9 cellular contexts compared by ENCODE assay signal in the genomic region with DNA sequence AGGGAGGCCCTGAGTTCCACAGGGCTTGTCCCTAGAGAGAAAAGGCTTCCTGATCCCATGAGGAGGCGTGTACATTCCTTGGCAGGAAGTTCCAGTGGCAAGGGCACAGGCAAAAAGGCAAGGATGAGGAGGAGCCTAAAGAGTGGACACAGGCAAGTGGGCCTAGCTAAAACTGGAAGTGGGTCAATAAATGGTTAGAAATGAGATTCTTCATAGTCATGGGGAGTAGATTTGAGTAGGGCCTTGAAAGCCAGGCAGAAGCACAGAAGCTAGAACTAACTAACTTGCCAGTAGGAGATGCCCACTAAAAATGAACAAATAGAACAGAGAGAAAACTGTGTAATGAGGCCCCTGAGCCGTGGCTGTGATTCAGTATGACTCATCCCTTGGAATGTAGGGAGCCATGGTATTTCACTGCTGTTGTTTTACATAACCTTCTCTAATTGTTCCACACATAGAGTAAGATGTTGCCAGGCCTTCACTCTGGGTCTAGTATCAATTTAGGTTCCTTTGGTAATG. TPM values are rescaled to one million over a fixed set of nuclear protein-coding genes. Genes with fewer than 3 reads are reported as not detected.
DNase-seq lines count a peak whose midpoint lies in the region; ATAC-seq lines count a peak whose summit lies in the region.
"Had no signal": no experiment of that assay in that cellular context is flagged by ENCODE, and none has a peak within 500 bp of the region (broad histone marks: within the 10 kb centered on the region; RNA-seq: fewer than 3 reads in every experiment).

No MANE protein-coding gene starts in this region.

- no peak for ATAC-seq in GM19463 (IDR thresholded peaks at IDR 0.05; ENCODE audit: unreplicated experiment)
- ATAC-seq in HG03378 (IDR thresholded peaks at IDR 0.05; ENCODE audit: unreplicated experiment), result no peak
- ATAC-seq in HG02884 (IDR thresholded peaks at IDR 0.05; ENCODE audit: unreplicated experiment), result no peak

- DNase-seq in AG08395 (ENCODE audit: low spot score), result peak; percentile 94
- DNase-seq in MV-4-11 (lab: John Stamatoyannopoulos, UW), result peak; percentile 11
- DNase-seq in epidermal melanocyte (ENCODE audit: insufficient read length, low spot score), result peak; percentile 45
- DNase-seq in mucosa of gallbladder (ENCODE audit: low spot score), result peak; percentile 16
- no peak for DNase-seq in germinal center (ENCODE audit: low spot score)
- DNase-seq: stimulated activated CD4-positive, alpha-beta T cell treated with anti-CD3 and anti-CD28 coated beads, Interleukin-2, amount 100 ng/mL, for 48 hours had no signal

RNA-seq across cellular contexts. Expression of a gene that starts 44.7 kb away (rescaled TPM):
- 124 TPM for total RNA-seq in mucosa of gallbladder

RNA-seq across cellular contexts. Expression of a gene that starts 50.7 kb away (rescaled TPM):
- 30.0 TPM for total RNA-seq in mucosa of gallbladder
